Comparison of ENCODE assay signal across 1 cellular context in the genomic region with DNA sequence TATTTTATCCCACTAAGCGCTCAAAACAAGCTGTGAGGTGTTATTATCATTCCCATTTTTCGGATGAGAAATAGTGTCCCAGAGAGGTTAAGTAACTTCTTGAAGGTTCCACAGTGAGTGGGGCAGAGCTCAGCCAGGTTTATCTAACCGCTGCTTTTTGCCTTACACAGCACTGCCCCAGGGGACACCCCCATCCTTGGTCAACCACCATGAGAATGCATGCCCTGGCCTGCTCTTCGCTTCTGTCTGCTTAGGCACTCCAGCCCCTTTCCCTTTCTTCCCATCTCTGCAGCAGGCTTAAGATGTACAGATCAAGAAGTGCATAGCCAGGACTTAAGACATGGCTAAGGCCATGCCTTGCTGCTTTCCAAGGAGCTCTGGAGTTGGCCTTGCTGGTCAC.
TF ChIP-seq lines count a peak whose summit lies in the region.

No MANE protein-coding gene starts in this region.

TF ChIP-seq in H1, 55 proteins besides CTCF, POLR2A, EP300 and RAD21 (continued from another document):
- TF ChIP-seq, protein P1, sequence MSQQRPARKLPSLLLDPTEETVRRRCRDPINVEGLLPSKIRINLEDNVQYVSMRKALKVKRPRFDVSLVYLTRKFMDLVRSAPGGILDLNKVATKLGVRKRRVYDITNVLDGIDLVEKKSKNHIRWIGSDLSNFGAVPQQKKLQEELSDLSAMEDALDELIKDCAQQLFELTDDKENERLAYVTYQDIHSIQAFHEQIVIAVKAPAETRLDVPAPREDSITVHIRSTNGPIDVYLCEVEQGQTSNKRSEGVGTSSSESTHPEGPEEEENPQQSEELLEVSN (IDR thresholded peaks at IDR 0.05), result no peak
TF ChIP-seq in H1: peak in this region for 0.
